17 cellular contexts compared by ENCODE assay signal in genomic region chr20:48703511-48704219, GRCh38.
DNase-seq lines count a peak whose midpoint lies in the region; ATAC-seq and TF ChIP-seq lines count a peak whose summit lies in the region.
"Had no signal": no experiment of that assay in that cellular context is flagged by ENCODE, and none has a peak within 500 bp of the region (broad histone marks: within the 10 kb centered on the region; RNA-seq: fewer than 3 reads in every experiment).

No MANE protein-coding gene starts in this region.

- TF ChIP-seq EP300 in esophagus muscularis mucosa (IDR thresholded peaks at IDR 0.05), result no peak

- peaks cover 64 to 70% (median 67%) of the 10 kb centered on the region in 10 experiments for H3K4me1 ChIP-seq in BLaER1 treated with 17β-estradiol and CSF1 and Interleukin-3, amounts not matched to agents 10 nM and 100 nM
- no peaks in the 10 kb centered on the region for H3K4me1 ChIP-seq in osteoblast (ENCODE audit: insufficient read depth, low read length)
- H3K4me1 ChIP-seq in esophagus muscularis mucosa, result peaks cover 15 to 45% (median 35%) of the 10 kb centered on the region in 4 donors
- H3K4me1 ChIP-seq: uterus had no signal

- peaks cover 0 to 99% (median 45%) of the 10 kb centered on the region in 11 experiments; a peak in 18 of 22 replicates for H3K36me3 ChIP-seq in BLaER1 treated with 17β-estradiol and CSF1 and Interleukin-3, amounts not matched to agents 10 nM and 100 nM
- H3K36me3 ChIP-seq in osteoblast (ENCODE audit: insufficient read depth, low read length) (no peaks in the 10 kb centered on the region), esophagus muscularis mucosa (peaks cover 0 to 49% (median 4%) of the 10 kb centered on the region in 4 donors)
- H3K36me3 ChIP-seq: uterus had no signal

- no peaks in the 10 kb centered on the region for H3K9me3 Mint-ChIP-seq in endothelial cell (ENCODE audit: unreplicated experiment)
- H3K9me3 Mint-ChIP-seq: activated CD4-positive, alpha-beta T cell treated with anti-CD3 and anti-CD28 coated beads, Interleukin-2, amount 10 ng/mL, durations not matched to agents 7 days and 5 days; GM23338; nephron; stimulated activated memory B cell treated with anti-CD40 and anti-IgM and Interleukin-4, amounts not matched to agents 10 μg/mL and 1 μg/mL and 100 μg/mL, for 72 hours had no signal

- peak; percentile 34 to 88 for DNase-seq in NCI-H446 (lab: John Stamatoyannopoulos, UW)
- no peak for DNase-seq in endothelial cell (ENCODE audit: low spot score)
- DNase-seq in osteoblast (ENCODE audit: insufficient read length, low spot score, missing footprints), result peak; percentile 73
- DNase-seq in esophagus muscularis mucosa (ENCODE audit: extremely low spot score), result no peak
- no peak for DNase-seq in OCI-M2 (lab: John Stamatoyannopoulos, UW; ENCODE audit: unreplicated experiment)
- DNase-seq: activated CD4-positive, alpha-beta T cell treated with anti-CD3 and anti-CD28 coated beads, Interleukin-2, amount 10 ng/mL, durations not matched to agents 7 days and 5 days; dermis blood vessel endothelial cell; DMS53; NCI-H774; SHP77; uterus had no signal

- peaks cover 0 to 100% (median 0%) of the 10 kb centered on the region in 11 experiments; a peak in 7 of 22 replicates for H4K20me1 ChIP-seq in BLaER1 treated with 17β-estradiol and CSF1 and Interleukin-3, amounts not matched to agents 10 nM and 100 nM
- H4K20me1 ChIP-seq in osteoblast (ENCODE audit: insufficient read depth, low read length), result no peaks in the 10 kb centered on the region

- no peak overlapping the region for H3K4me3 Mint-ChIP-seq in endothelial cell (ENCODE audit: unreplicated experiment)
- H3K4me3 Mint-ChIP-seq: activated CD4-positive, alpha-beta T cell treated with anti-CD3 and anti-CD28 coated beads, Interleukin-2, amount 10 ng/mL, durations not matched to agents 7 days and 5 days; GM23338; nephron; stimulated activated memory B cell treated with anti-CD40 and anti-IgM and Interleukin-4, amounts not matched to agents 10 μg/mL and 1 μg/mL and 100 μg/mL, for 72 hours had no signal

- H3K27me3 ChIP-seq in BLaER1 treated with 17β-estradiol and CSF1 and Interleukin-3, amounts not matched to agents 10 nM and 100 nM, result no peaks in the 10 kb centered on the region
- H3K27me3 ChIP-seq in osteoblast (ENCODE audit: insufficient read depth, low read length), result no peaks in the 10 kb centered on the region
- no peaks in the 10 kb centered on the region for H3K27me3 ChIP-seq in esophagus muscularis mucosa
- H3K27me3 ChIP-seq: uterus had no signal

- no peak overlapping the region for H2AFZ ChIP-seq in osteoblast (ENCODE audit: low read length)

- H3K9ac ChIP-seq in BLaER1 treated with 17β-estradiol and CSF1 and Interleukin-3, amounts not matched to agents 10 nM and 100 nM, result peak overlapping the region in 5 of 11 experiments; percentile 4 to 55 (median 38); a peak in 5 of 22 replicates

- no peak for ATAC-seq in SK-N-SH treated with all-trans-retinoic acid at 6 μM for 48 hours
- no peak for ATAC-seq in GM21717 (IDR thresholded peaks at IDR 0.05; ENCODE audit: unreplicated experiment)
- ATAC-seq: GM23338; stimulated activated memory B cell treated with anti-CD40 and anti-IgM and Interleukin-4, amounts not matched to agents 10 μg/mL and 1 μg/mL and 100 μg/mL, for 72 hours had no signal

- H3K9me3 ChIP-seq in BLaER1 treated with 17β-estradiol and CSF1 and Interleukin-3, amounts not matched to agents 10 nM and 100 nM (replicated peaks in 1 of 11), result no peaks in the 10 kb centered on the region
- H3K9me3 ChIP-seq in osteoblast (ENCODE audit: low read depth, low read length) (no peaks in the 10 kb centered on the region), esophagus muscularis mucosa (no peaks in the 10 kb centered on the region)
- H3K9me3 ChIP-seq: uterus had no signal

- TF ChIP-seq POLR2A in esophagus muscularis mucosa (IDR thresholded peaks at IDR 0.05; ENCODE audit: low read depth), result no peak

- 0 out of 20 replicates have a peak overlapping the region, but pooled peaks of 1 of the 10 experiments have one; percentile 5 for H3K4me3 ChIP-seq in BLaER1 treated with 17β-estradiol and CSF1 and Interleukin-3, amounts not matched to agents 10 nM and 100 nM
- H3K4me3 ChIP-seq in osteoblast (ENCODE audit: insufficient read depth, low read length), result no peak overlapping the region
- H3K4me3 ChIP-seq in esophagus muscularis mucosa, result no peak overlapping the region
- H3K4me3 ChIP-seq: GM23338, uterus had no signal

- peak overlapping the region in 8 of 11 experiments; percentile 5 to 70 (median 50); a peak in 14 of 22 replicates for H3K27ac ChIP-seq in BLaER1 treated with 17β-estradiol and CSF1 and Interleukin-3, amounts not matched to agents 10 nM and 100 nM
- H3K27ac ChIP-seq in osteoblast (ENCODE audit: low read depth, low read length) (no peak overlapping the region), esophagus muscularis mucosa (replicated peaks in 1 of 4) (no peak overlapping the region)
- H3K27ac ChIP-seq: uterus had no signal

- WGBS in esophagus muscularis mucosa, result 83% methylated on average over 11 of the region's 15 CpGs

- intact Hi-C loops in esophagus muscularis mucosa (cut with DNase I), result no loop called here

- H3K4me1 Mint-ChIP-seq in endothelial cell (ENCODE audit: unreplicated experiment), result peaks cover 46% of the 10 kb centered on the region

- peak overlapping the region; percentile 36 for H3K27ac Mint-ChIP-seq in endothelial cell (ENCODE audit: unreplicated experiment)
- H3K27ac Mint-ChIP-seq: activated CD4-positive, alpha-beta T cell treated with anti-CD3 and anti-CD28 coated beads, Interleukin-2, amount 10 ng/mL, durations not matched to agents 7 days and 5 days; GM23338; nephron; stimulated activated memory B cell treated with anti-CD40 and anti-IgM and Interleukin-4, amounts not matched to agents 10 μg/mL and 1 μg/mL and 100 μg/mL, for 72 hours had no signal

- peak overlapping the region; percentile 71 to 89 (median 82) for H3K4me2 ChIP-seq in BLaER1 treated with 17β-estradiol and CSF1 and Interleukin-3, amounts not matched to agents 10 nM and 100 nM
- H3K4me2 ChIP-seq in osteoblast (ENCODE audit: insufficient read depth, low read length), result no peak overlapping the region
- H3K4me2 ChIP-seq: GM23338 had no signal

- peaks cover 72% of the 10 kb centered on the region for H3K36me3 Mint-ChIP-seq in endothelial cell (ENCODE audit: low read depth, unreplicated experiment)

- no peak for TF ChIP-seq CTCF in endothelial cell (IDR thresholded peaks at IDR 0.05; ENCODE audit: unreplicated experiment)
- no peak for TF ChIP-seq CTCF in osteoblast (IDR thresholded peaks at IDR 0.05; ENCODE audit: extremely low read depth, low read depth, low read length)
- TF ChIP-seq CTCF in esophagus muscularis mucosa (IDR thresholded peaks at IDR 0.05), result no peak

- H3K27me3 Mint-ChIP-seq in endothelial cell (ENCODE audit: unreplicated experiment), result peaks cover 17% of the 10 kb centered on the region
- H3K27me3 Mint-ChIP-seq: activated CD4-positive, alpha-beta T cell treated with anti-CD3 and anti-CD28 coated beads, Interleukin-2, amount 10 ng/mL, durations not matched to agents 7 days and 5 days; stimulated activated memory B cell treated with anti-CD40 and anti-IgM and Interleukin-4, amounts not matched to agents 10 μg/mL and 1 μg/mL and 100 μg/mL, for 72 hours had no signal

- no peaks in the 10 kb centered on the region for H3K79me2 ChIP-seq in osteoblast (ENCODE audit: insufficient read depth, low read length)

TF ChIP-seq in SK-N-SH treated with all-trans-retinoic acid at 6 μM for 48 hours, 23 proteins besides CTCF, POLR2A, EP300 and RAD21 (continues in another document):
- TF ChIP-seq ARNTL (CRISPR knock-in tag; IDR thresholded peaks at IDR 0.05; ENCODE audit: borderline replicate concordance, low read depth) (no peak), ZNF8 (CRISPR knock-in tag; IDR thresholded peaks at IDR 0.05) (no peak), ZNF70 (CRISPR knock-in tag; IDR thresholded peaks at IDR 0.05) (no peak), ZNF565 (CRISPR knock-in tag; conservative IDR thresholded peaks at IDR 0.05; ENCODE audit: low read depth) (no peak), SNAI2 (CRISPR knock-in tag; IDR thresholded peaks at IDR 0.05) (no peak), CSDC2 (CRISPR knock-in tag; IDR thresholded peaks at IDR 0.05) (no peak), ISL1 (CRISPR knock-in tag; IDR thresholded peaks at IDR 0.05) (no peak), TSHZ2 (CRISPR knock-in tag; IDR thresholded peaks at IDR 0.05) (no peak), GLIS3 (CRISPR knock-in tag; IDR thresholded peaks at IDR 0.05) (no peak), RARB (CRISPR knock-in tag; IDR thresholded peaks at IDR 0.05) (no peak), ZFP30 (CRISPR knock-in tag; IDR thresholded peaks at IDR 0.05) (no peak), ZFP3 (CRISPR knock-in tag; IDR thresholded peaks at IDR 0.05) (no peak), BACH2 (CRISPR knock-in tag; IDR thresholded peaks at IDR 0.05; ENCODE audit: borderline replicate concordance) (no peak), ESRRG (CRISPR knock-in tag; IDR thresholded peaks at IDR 0.05) (no peak)

Comparison
In these comparisons a context has a peak if more than half of its experiments do, and no peak if none do; other contexts are left out.
1. H3K27ac ChIP-seq: peak in BLaER1 treated with 17β-estradiol and CSF1 and Interleukin-3, amounts not matched to agents 10 nM and 100 nM (8 of 11); none in osteoblast (single experiment) and esophagus muscularis mucosa (0 of 4).
2. DNase-seq: peak in NCI-H446 (2 of 2) and osteoblast (single experiment); none in endothelial cell (single experiment), esophagus muscularis mucosa (single experiment) and OCI-M2 (single experiment).